12 cellular contexts compared by ENCODE assay signal in the genomic region with DNA sequence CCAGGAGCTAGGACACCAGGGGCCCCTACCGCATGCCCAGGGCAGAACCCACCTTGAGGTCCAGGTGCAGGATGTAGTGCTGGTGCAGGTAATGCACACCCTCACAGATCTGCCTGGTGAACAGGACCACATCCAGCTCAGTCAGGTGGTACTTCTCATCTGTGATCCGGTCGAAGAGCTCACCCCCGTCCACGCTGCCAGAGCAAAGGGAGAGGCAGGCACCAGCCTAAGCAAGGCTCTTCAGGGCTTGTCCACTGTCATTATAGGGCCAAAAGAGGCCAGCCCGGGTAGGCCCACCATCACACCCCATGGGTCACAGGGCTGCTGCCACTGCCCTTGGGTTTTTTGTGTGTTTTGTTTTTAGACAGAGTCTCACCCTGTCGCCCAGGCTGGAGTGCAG. TPM values are rescaled to one million over a fixed set of nuclear protein-coding genes. Genes with fewer than 3 reads are reported as not detected.
DNase-seq lines count a peak whose midpoint lies in the region; ATAC-seq and TF ChIP-seq lines count a peak whose summit lies in the region.
"Had no signal": no experiment of that assay in that cellular context is flagged by ENCODE, and none has a peak within 500 bp of the region (broad histone marks: within the 10 kb centered on the region; RNA-seq: fewer than 3 reads in every experiment).

No MANE protein-coding gene starts in this region.

- no peaks in the 10 kb centered on the region for H3K36me3 Mint-ChIP-seq in osteocyte (ENCODE audit: unreplicated experiment)
- H3K36me3 Mint-ChIP-seq: CD4-positive, CD25-positive, alpha-beta regulatory T cell had no signal

- H3K4me1 ChIP-seq in testis = no peaks in the 10 kb centered on the region

- H3K27me3 ChIP-seq in testis = no peaks in the 10 kb centered on the region
- H3K27me3 ChIP-seq: BLaER1 treated with 17β-estradiol and CSF1 and Interleukin-3, amounts not matched to agents 10 nM and 100 nM had no signal

- no peaks in the 10 kb centered on the region for H3K27me3 Mint-ChIP-seq in osteocyte (ENCODE audit: unreplicated experiment)

- H3K27ac Mint-ChIP-seq in osteocyte (ENCODE audit: unreplicated experiment) = no peak overlapping the region

- no peak overlapping the region for H3K4me3 ChIP-seq in coronary artery
- no peak overlapping the region for H3K4me3 ChIP-seq in testis
- H3K4me3 ChIP-seq: BLaER1 treated with 17β-estradiol and CSF1 and Interleukin-3, amounts not matched to agents 10 nM and 100 nM; GM23248 had no signal

- 92 to 94% methylated on average over 6 to 7 of the region's 7 CpGs for WGBS in testis, 2 donors

- no peak overlapping the region for H3K4me3 Mint-ChIP-seq in osteocyte (ENCODE audit: unreplicated experiment)
- H3K4me3 Mint-ChIP-seq: CD4-positive, CD25-positive, alpha-beta regulatory T cell had no signal

- H3K27ac ChIP-seq in coronary artery (no peak overlapping the region), testis (no peak overlapping the region)
- H3K27ac ChIP-seq: BLaER1 treated with 17β-estradiol and CSF1 and Interleukin-3, amounts not matched to agents 10 nM and 100 nM; GM23248 had no signal

- no peaks in the 10 kb centered on the region for H3K36me3 ChIP-seq in testis (ENCODE audit: low read depth, missing control alignments)
- H3K36me3 ChIP-seq: BLaER1 treated with 17β-estradiol and CSF1 and Interleukin-3, amounts not matched to agents 10 nM and 100 nM had no signal

- DNase-seq in Right ventricle myocardium inferior (ENCODE audit: missing footprints) = no peak
- DNase-seq in cardiac septum (ENCODE audit: low spot score) = no peak
- peak; percentile 47 for DNase-seq in coronary artery (ENCODE audit: low spot score)
- peak; percentile 65 for DNase-seq in osteocyte (ENCODE audit: extremely low spot score, unreplicated experiment)
- peak; percentile 11 for DNase-seq in testis
- DNase-seq in NCI-H1436 treated with DMSO at 0.1 percent for 48 hours (lab: John Stamatoyannopoulos, UW) = no peak
- DNase-seq: CD4-positive, CD25-positive, alpha-beta regulatory T cell; DMS53; H7 had no signal

- peaks cover 6% of the 10 kb centered on the region for H3K4me1 Mint-ChIP-seq in osteocyte (ENCODE audit: unreplicated experiment)
- H3K4me1 Mint-ChIP-seq: CD4-positive, CD25-positive, alpha-beta regulatory T cell had no signal

- no peak for TF ChIP-seq CTCF in coronary artery (IDR thresholded peaks at IDR 0.05)
- no peak for TF ChIP-seq CTCF in osteocyte (IDR thresholded peaks at IDR 0.05)
- TF ChIP-seq CTCF in testis (IDR thresholded peaks at IDR 0.05) = no peak

- TF ChIP-seq POLR2A in testis (IDR thresholded peaks at IDR 0.05) = no peak

- intact Hi-C loops in Right ventricle myocardium inferior (cut with DNase I) (no loop called here), cardiac septum (cut with DNase I) (no loop called here), testis (cut with DNase I; ENCODE audit: low total_unique reads) (no loop called here)

- peaks cover 4% of the 10 kb centered on the region for H3K9me3 Mint-ChIP-seq in osteocyte (ENCODE audit: unreplicated experiment)

- peak; percentile 24 for ATAC-seq in Right ventricle myocardium inferior
- no peak for ATAC-seq in GM18867 (IDR thresholded peaks at IDR 0.05; ENCODE audit: unreplicated experiment)

- no peaks in the 10 kb centered on the region for H3K9me3 ChIP-seq in testis

RNA-seq across cellular contexts. Expression of gene MYLK3, which starts 21.0 kb away (rescaled TPM):
- total RNA-seq in Right ventricle myocardium inferior = 261 TPM
- 150 TPM for total RNA-seq in cardiac septum
- 0.24 and 0.42 TPM in 2 replicates for total RNA-seq in osteocyte
- 10 to 100 TPM; 63.4 to 88.8 TPM for total RNA-seq in testis
- polyA plus RNA-seq in testis (ENCODE audit: insufficient read depth, low read depth, low replicate concordance) = 18.4 TPM
- total RNA-seq: CD4-positive, CD25-positive, alpha-beta regulatory T cell; GM23248 had no signal
- polyA plus RNA-seq: CD4-positive, CD25-positive, alpha-beta regulatory T cell; GM23248 had no signal

RNA-seq across cellular contexts. Expression of gene ORC6, which starts 37.7 kb away (rescaled TPM):
- 2.5 TPM for total RNA-seq in Right ventricle myocardium inferior
- 3.0 TPM for total RNA-seq in cardiac septum
- 8.5 and 8.8 TPM in 2 replicates for total RNA-seq in osteocyte
- 10 to 100 TPM; 30.7 to 44.4 TPM for total RNA-seq in testis
- polyA plus RNA-seq in testis (ENCODE audit: insufficient read depth, low read depth, low replicate concordance) = 28.2 TPM

RNA-seq across cellular contexts. Expression of gene VPS35, which starts 38.2 kb away (rescaled TPM):
- total RNA-seq in Right ventricle myocardium inferior (86.9 TPM), cardiac septum (86.9 TPM), osteocyte (103 and 109 TPM in 2 replicates), testis (100 to 1,000 TPM; 128 to 129 TPM)
- polyA plus RNA-seq in testis (ENCODE audit: insufficient read depth, low read depth, low replicate concordance) = 75.5 TPM

Comparison
In these comparisons a context has a peak if more than half of its experiments do, and no peak if none do; other contexts are left out.
1. DNase-seq: peak in coronary artery (single experiment), osteocyte (single experiment) and testis (single experiment); none in Right ventricle myocardium inferior (single experiment), cardiac septum (single experiment) and NCI-H1436 treated with DMSO at 0.1 percent for 48 hours (single experiment).
2. RNA of gene MYLK3, which starts 21.0 kb away (total RNA-seq): 261 TPM in Right ventricle myocardium inferior (single experiment), 150 TPM in cardiac septum (single experiment) and 63.4 to 88.8 TPM in testis; 0.24 to 0.42 TPM in osteocyte; every median in the first group is over 10 times any median in the second.